ENCODE assay signal across 8 cellular contexts in the genomic region with DNA sequence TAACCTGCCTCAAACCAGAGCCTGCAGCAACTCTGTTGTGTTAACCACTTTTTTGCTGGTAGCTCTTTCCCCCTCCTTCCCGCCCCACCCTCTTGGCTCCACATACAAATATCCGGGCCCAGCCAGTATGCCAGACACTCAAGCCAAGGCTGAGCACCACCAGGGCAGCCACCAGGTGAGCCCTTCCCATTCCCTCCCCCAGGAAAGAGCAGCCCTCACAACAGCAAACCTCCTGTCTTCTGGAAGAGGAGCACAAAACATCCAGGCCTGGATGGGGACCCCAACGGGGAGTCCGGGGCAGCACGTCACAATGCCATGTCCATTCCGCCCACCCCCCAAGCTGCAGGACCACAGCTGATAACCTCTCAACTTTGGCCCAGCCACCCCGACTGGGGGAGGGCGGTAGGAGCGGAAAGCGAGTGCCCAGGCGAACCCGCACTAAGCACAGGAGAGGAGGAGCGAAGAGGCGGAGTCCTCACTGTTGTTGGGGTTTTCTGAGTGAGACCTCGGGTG. TPM values are rescaled to one million over a fixed set of nuclear protein-coding genes. Genes with fewer than 3 reads are reported as not detected.
DNase-seq lines count a peak whose midpoint lies in the region; ATAC-seq lines count a peak whose summit lies in the region.

No MANE protein-coding gene starts in this region.

- peak overlapping the region; percentile 88 to 97 for H3K4me3 Mint-ChIP-seq in stimulated activated naive B cell treated with anti-CD40 and anti-IgM and Interleukin-4, amounts not matched to agents 10 μg/mL and 1 μg/mL and 100 μg/mL, for 72 hours

- H2AK5ac ChIP-seq in mesendoderm (ENCODE audit: low read length), result no peak overlapping the region

- peaks cover 11% of the 10 kb centered on the region for H3K79me1 ChIP-seq in mesendoderm (ENCODE audit: low read length)

- H3K4me1 Mint-ChIP-seq in stimulated activated naive B cell treated with anti-CD40 and anti-IgM and Interleukin-4, amounts not matched to agents 10 μg/mL and 1 μg/mL and 100 μg/mL, for 72 hours, result peaks cover 51 to 69% of the 10 kb centered on the region in 2 donors

- H3K4me1 ChIP-seq in Karpas-422 (ENCODE audit: low read length) (peaks cover 28% of the 10 kb centered on the region), ectodermal cell (ENCODE audit: control insufficient read depth, insufficient read depth, low read length) (peaks cover 26% of the 10 kb centered on the region), mesendoderm (ENCODE audit: control insufficient read depth, low read depth, low read length) (peaks cover 9% of the 10 kb centered on the region)

- H2BK120ac ChIP-seq in mesendoderm (ENCODE audit: low read depth, low read length), result no peak overlapping the region

- peaks cover 6% of the 10 kb centered on the region; the same call in 1 of the 2 replicates for H4K20me1 ChIP-seq in Karpas-422 (ENCODE audit: insufficient read depth, low read depth, low read length)

- no peak overlapping the region for H3K4ac ChIP-seq in mesendoderm (ENCODE audit: low read depth, low read length)

- DNase-seq in NCI-H82 (lab: John Stamatoyannopoulos, UW) (peak; percentile 50), NCI-H82 treated with DMSO at 0.1 percent for 48 hours (lab: John Stamatoyannopoulos, UW; ENCODE audit: unreplicated experiment) (no peak), Karpas-422 (peak; percentile 74), mesendoderm (peak; percentile 65)
- peak; percentile 68 for DNase-seq in activated CD4-positive, alpha-beta T cell treated with anti-CD3 and anti-CD28 coated beads for 48 hours
- DNase-seq in stimulated activated naive B cell treated with anti-CD40 and anti-IgM and Interleukin-4, amounts not matched to agents 10 μg/mL and 1 μg/mL and 100 μg/mL, for 72 hours, result no peak

- no peaks in the 10 kb centered on the region for H3K9me3 Mint-ChIP-seq in stimulated activated naive B cell treated with anti-CD40 and anti-IgM and Interleukin-4, amounts not matched to agents 10 μg/mL and 1 μg/mL and 100 μg/mL, for 72 hours

- H3K27ac Mint-ChIP-seq in stimulated activated naive B cell treated with anti-CD40 and anti-IgM and Interleukin-4, amounts not matched to agents 10 μg/mL and 1 μg/mL and 100 μg/mL, for 72 hours, result peak overlapping the region; percentile 97

- H2AFZ ChIP-seq in Karpas-422 (ENCODE audit: low read length), result no peak overlapping the region

- no peak overlapping the region for H2BK15ac ChIP-seq in mesendoderm (replicated peaks; ENCODE audit: low read depth)

- H3K27me3 Mint-ChIP-seq in stimulated activated naive B cell treated with anti-CD40 and anti-IgM and Interleukin-4, amounts not matched to agents 10 μg/mL and 1 μg/mL and 100 μg/mL, for 72 hours, result no peaks in the 10 kb centered on the region

- no peak overlapping the region for H2BK5ac ChIP-seq in mesendoderm (ENCODE audit: low read length)

- H3K9me2 ChIP-seq in Karpas-422 (replicated peaks; ENCODE audit: insufficient read depth, low read length), result no peaks in the 10 kb centered on the region

- H3K9me3 ChIP-seq in Karpas-422 (ENCODE audit: low read length) (no peaks in the 10 kb centered on the region), ectodermal cell (ENCODE audit: control insufficient read depth, low read length) (no peaks in the 10 kb centered on the region)

- H3K79me2 ChIP-seq in Karpas-422 (ENCODE audit: low read length) (peaks cover 39% of the 10 kb centered on the region), mesendoderm (ENCODE audit: control insufficient read depth, insufficient read depth, low read length) (peaks cover 9% of the 10 kb centered on the region)

- H3K56ac ChIP-seq in mesendoderm (ENCODE audit: low read length), result peak overlapping the region; percentile 86

- H3K4me3 ChIP-seq in Karpas-422 (ENCODE audit: low read length), result peak overlapping the region; percentile 95
- peak overlapping the region; percentile 90 for H3K4me3 ChIP-seq in ectodermal cell (ENCODE audit: insufficient read depth, low read depth, low read length)
- H3K4me3 ChIP-seq in mesendoderm (ENCODE audit: low read length), result peak overlapping the region; percentile 64

- H3K27me3 ChIP-seq in Karpas-422 (ENCODE audit: low read length) (no peaks in the 10 kb centered on the region), ectodermal cell (ENCODE audit: control insufficient read depth, insufficient read depth, low read length, poor library complexity, severe bottlenecking) (no peaks in the 10 kb centered on the region), mesendoderm (ENCODE audit: insufficient read depth, low read length, poor library complexity) (no peaks in the 10 kb centered on the region)

- no peak overlapping the region for H4K8ac ChIP-seq in mesendoderm (ENCODE audit: low read depth, low read length)

- H3K27ac ChIP-seq in Karpas-422 (ENCODE audit: low read length) (peak overlapping the region; percentile 50), ectodermal cell (ENCODE audit: insufficient read depth, low read depth, low read length, poor library complexity, severe bottlenecking) (peak overlapping the region; percentile 84), mesendoderm (ENCODE audit: low read depth, low read length) (no peak overlapping the region)

- 5% methylated on average over 15 of the region's 15 CpGs for WGBS in ectodermal cell, 2 experiments
- no CpG with 5 or more reads among the region's 15 CpGs for WGBS in mesendoderm (ENCODE audit: extremely low coverage, insufficient coverage, low lambda C conversion rate)

- H4K5ac ChIP-seq in mesendoderm (ENCODE audit: low read length), result no peak overlapping the region

- no peak overlapping the region for H3K23ac ChIP-seq in mesendoderm (ENCODE audit: low read length)

- peak; percentile 60 for ATAC-seq in stimulated activated naive B cell treated with anti-CD40 and anti-IgM and Interleukin-4, amounts not matched to agents 10 μg/mL and 1 μg/mL and 100 μg/mL, for 72 hours (replicated peaks)
- ATAC-seq in GM19397 (IDR thresholded peaks at IDR 0.05; ENCODE audit: unreplicated experiment), result no peak

- peaks cover 20 to 27% of the 10 kb centered on the region in 2 donors for H3K36me3 Mint-ChIP-seq in stimulated activated naive B cell treated with anti-CD40 and anti-IgM and Interleukin-4, amounts not matched to agents 10 μg/mL and 1 μg/mL and 100 μg/mL, for 72 hours

- H3K36me3 ChIP-seq in Karpas-422 (ENCODE audit: insufficient read depth, low read length) (peaks cover 4% of the 10 kb centered on the region; the same call in 1 of the 2 replicates), ectodermal cell (ENCODE audit: control insufficient read depth, insufficient read depth, low read length) (peaks cover 6% of the 10 kb centered on the region), mesendoderm (ENCODE audit: control insufficient read depth, insufficient read depth, low read length) (no peaks in the 10 kb centered on the region)

- H3K9ac ChIP-seq in Karpas-422 (ENCODE audit: low read length), result peak overlapping the region; percentile 89
- peak overlapping the region; percentile 81 for H3K9ac ChIP-seq in mesendoderm (ENCODE audit: low read length)

- peak overlapping the region; percentile 89 for H3K4me2 ChIP-seq in Karpas-422 (ENCODE audit: low read depth, low read length, poor library complexity, severe bottlenecking)
- peak overlapping the region; percentile 29 for H3K4me2 ChIP-seq in mesendoderm (ENCODE audit: low read length)

- H3K18ac ChIP-seq in mesendoderm (ENCODE audit: low read length), result peak overlapping the region; percentile 54

RNA-seq across cellular contexts. Expression of gene ORMDL3, which starts 0.8 kb away (rescaled TPM):
- total RNA-seq in Karpas-422 (2014; rRNA removed; shearing (Covaris generic); ENCODE audit: low replicate concordance), result 41.4 and 46.8 TPM in 2 replicates
- 65.4 TPM for polyA plus RNA-seq in ectodermal cell (2013, experiment 1 of 4)
- polyA plus RNA-seq in ectodermal cell (2013, experiment 2 of 4), result 71.6 TPM
- polyA plus RNA-seq in ectodermal cell (2013, experiment 3 of 4), result 50.4 TPM
- 54.5 TPM for polyA plus RNA-seq in ectodermal cell (2013, experiment 4 of 4)
- 111 TPM for polyA plus RNA-seq in mesendoderm (2013, experiment 1 of 2)
- 101 TPM for polyA plus RNA-seq in mesendoderm (2013, experiment 2 of 2)

RNA-seq across cellular contexts. Expression of gene LRRC3C, which starts 0.9 kb away (rescaled TPM):
- 0.86 TPM in 1 of 2 replicates, not detected in the other for total RNA-seq in Karpas-422 (2014; rRNA removed; shearing (Covaris generic); ENCODE audit: low replicate concordance)
- not detected for polyA plus RNA-seq in ectodermal cell (2013, experiment 1 of 4)
- not detected for polyA plus RNA-seq in ectodermal cell (2013, experiment 2 of 4)
- not detected for polyA plus RNA-seq in ectodermal cell (2013, experiment 3 of 4)
- polyA plus RNA-seq in ectodermal cell (2013, experiment 4 of 4), result not detected
- polyA plus RNA-seq in mesendoderm (2013, experiment 1 of 2), result not detected
- polyA plus RNA-seq in mesendoderm (2013, experiment 2 of 2), result not detected

RNA-seq across cellular contexts. Expression of gene GSDMB, which starts 8.2 kb away (rescaled TPM):
- total RNA-seq in Karpas-422 (2014; rRNA removed; shearing (Covaris generic); ENCODE audit: low replicate concordance), result 14.8 and 21.3 TPM in 2 replicates
- polyA plus RNA-seq in ectodermal cell (2013, experiment 1 of 4), result 21.1 TPM
- polyA plus RNA-seq in ectodermal cell (2013, experiment 2 of 4), result 13.8 TPM
- polyA plus RNA-seq in ectodermal cell (2013, experiment 3 of 4), result 11.4 TPM
- 15.6 TPM for polyA plus RNA-seq in ectodermal cell (2013, experiment 4 of 4)
- polyA plus RNA-seq in mesendoderm (2013, experiment 1 of 2), result 3.1 TPM
- polyA plus RNA-seq in mesendoderm (2013, experiment 2 of 2), result 2.6 TPM

RNA-seq across cellular contexts. Expression of gene GSDMA, which starts 36.2 kb away (rescaled TPM):
- total RNA-seq in Karpas-422 (2014; rRNA removed; shearing (Covaris generic); ENCODE audit: low replicate concordance), result not detected in 2 replicates
- polyA plus RNA-seq in ectodermal cell (2013, experiment 1 of 4), result not detected
- polyA plus RNA-seq in ectodermal cell (2013, experiment 2 of 4), result not detected
- polyA plus RNA-seq in ectodermal cell (2013, experiment 3 of 4), result not detected
- not detected for polyA plus RNA-seq in ectodermal cell (2013, experiment 4 of 4)
- not detected for polyA plus RNA-seq in mesendoderm (2013, experiment 1 of 2)
- polyA plus RNA-seq in mesendoderm (2013, experiment 2 of 2), result not detected

RNA-seq across cellular contexts. Expression of gene PSMD3, which starts 54.0 kb away (rescaled TPM):
- 87.1 and 126 TPM in 2 replicates for total RNA-seq in Karpas-422 (2014; rRNA removed; shearing (Covaris generic); ENCODE audit: low replicate concordance)
- 161 TPM for polyA plus RNA-seq in ectodermal cell (2013, experiment 1 of 4)
- 154 TPM for polyA plus RNA-seq in ectodermal cell (2013, experiment 2 of 4)
- polyA plus RNA-seq in ectodermal cell (2013, experiment 3 of 4), result 119 TPM
- polyA plus RNA-seq in ectodermal cell (2013, experiment 4 of 4), result 136 TPM
- polyA plus RNA-seq in mesendoderm (2013, experiment 1 of 2), result 159 TPM
- 159 TPM for polyA plus RNA-seq in mesendoderm (2013, experiment 2 of 2)

Comparison
In these comparisons a context has a peak if more than half of its experiments do, and no peak if none do; other contexts are left out.
1. DNase-seq: peak in NCI-H82 (single experiment), Karpas-422 (single experiment), activated CD4-positive, alpha-beta T cell treated with anti-CD3 and anti-CD28 coated beads for 48 hours (single experiment) and mesendoderm (single experiment); none in NCI-H82 treated with DMSO at 0.1 percent for 48 hours (single experiment) and stimulated activated naive B cell treated with anti-CD40 and anti-IgM and Interleukin-4, amounts not matched to agents 10 μg/mL and 1 μg/mL and 100 μg/mL, for 72 hours (single experiment).
2. Peak in every context shown above with its lines, with median percentiles within 50 percentile points of each other: H3K4me3 ChIP-seq.